Comparison of ENCODE assay signal across 27 cellular contexts in the genomic region with DNA sequence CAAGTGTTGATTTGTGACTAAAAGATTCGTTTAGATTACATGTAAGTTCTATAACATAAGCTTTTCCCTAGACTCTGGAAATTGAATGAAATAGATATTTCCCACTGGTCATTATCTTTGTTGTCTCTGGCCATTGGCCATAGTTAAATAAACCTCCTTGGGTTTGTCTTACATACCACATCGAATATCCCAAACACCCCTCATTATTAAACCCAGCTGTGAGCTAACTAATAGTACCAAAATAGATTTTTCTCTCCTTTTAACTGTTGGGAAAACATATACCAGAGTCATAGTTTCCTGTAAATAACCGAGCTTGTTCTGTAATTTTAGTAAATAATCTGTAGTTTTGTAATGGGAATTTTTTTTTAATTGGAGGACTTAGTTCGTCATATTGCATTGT.
"Had no signal": no experiment of that assay in that cellular context is flagged by ENCODE, and none has a peak within 500 bp of the region (broad histone marks: within the 10 kb centered on the region; RNA-seq: fewer than 3 reads in every experiment).

No MANE protein-coding gene starts in this region.

- H3K9ac ChIP-seq: SK-N-SH had no signal

- ATAC-seq: activated T-cell treated with anti-CD3 and anti-CD28 coated beads, Interleukin-2, amount 50 U/mL, for 72 hours; body of pancreas; Right ventricle myocardium inferior had no signal

- DNase-seq: activated CD4-positive, alpha-beta memory T cell treated with anti-CD3 and anti-CD28 coated beads for 36 hours; activated CD4-positive, alpha-beta T cell treated with anti-CD3 and anti-CD28 coated beads, Interleukin-2, amount 10 ng/mL, durations not matched to agents 7 days and 5 days; activated CD4-positive, CD25-positive, alpha-beta regulatory T cell; activated gamma-delta T cell treated with Interleukin-2 at 50 U/mL for 16 hours; activated naive CD4-positive, alpha-beta T cell treated with anti-CD3 and anti-CD28 coated beads, Interleukin-2, amount 10 ng/mL, durations not matched to agents 7 days and 5 days; activated naive CD8-positive, alpha-beta T cell treated with anti-CD3 and anti-CD28 coated beads for 36 hours; activated T-cell treated with anti-CD3 and anti-CD28 coated beads for 4 hours; activated T-cell treated with anti-CD3 and anti-CD28 coated beads, Interleukin-2, amount 50 U/mL, for 72 hours; adrenal gland; anterior cingulate cortex; body of pancreas; MG63; MV-4-11; NCI-H1092 treated with DMSO at 0.1 percent for 48 hours; NCI-H1417 treated with DMSO at 0.1 percent for 48 hours; NCI-H1694; NCI-H2029; NCI-H2107; NCI-H2171 treated with DMSO at 0.1 percent for 48 hours; NCI-H345; NCI-H510A; NCI-H526 treated with DMSO at 0.1 percent for 48 hours; NCI-H82; SK-N-SH; T-helper 1 cell had no signal

- H3K27me3 ChIP-seq: adrenal gland, body of pancreas, MG63 had no signal

- H3K4me3 ChIP-seq: adrenal gland, body of pancreas, MG63 had no signal

- H3K9me3 ChIP-seq: adrenal gland, body of pancreas, MG63, SK-N-SH had no signal

- H3K36me3 ChIP-seq: adrenal gland, MG63 had no signal

- H3K27ac ChIP-seq: adrenal gland, body of pancreas, VCaP had no signal

- H3K4me1 ChIP-seq: adrenal gland, body of pancreas had no signal
